In genomic region chrX:3962511-3963350, GRCh38 we compare ENCODE assay signal across 1 cellular context.
TF ChIP-seq lines count a peak whose summit lies in the region.

No MANE protein-coding gene starts in this region.

TF ChIP-seq in IMR-90, 13 proteins besides CTCF, POLR2A, EP300 and RAD21 (continued from another document):
- TF ChIP-seq NFE2L2 (IDR thresholded peaks at IDR 0.05; ENCODE audit: low read depth, low read length) (no peak), RCOR1 (IDR thresholded peaks at IDR 0.05; ENCODE audit: insufficient replicate concordance, low read length) (no peak), CEBPB (IDR thresholded peaks at IDR 0.05; ENCODE audit: low read depth, low read length) (no peak), RFX5 (IDR thresholded peaks at IDR 0.05; ENCODE audit: low read depth, low read length) (no peak), FOS (IDR thresholded peaks at IDR 0.05; ENCODE audit: low read depth, low read length) (no peak), ELK1 (IDR thresholded peaks at IDR 0.05; ENCODE audit: borderline replicate concordance, low read depth, low read length) (no peak)
